ENCODE assay signal across 8 cellular contexts in the genomic region with DNA sequence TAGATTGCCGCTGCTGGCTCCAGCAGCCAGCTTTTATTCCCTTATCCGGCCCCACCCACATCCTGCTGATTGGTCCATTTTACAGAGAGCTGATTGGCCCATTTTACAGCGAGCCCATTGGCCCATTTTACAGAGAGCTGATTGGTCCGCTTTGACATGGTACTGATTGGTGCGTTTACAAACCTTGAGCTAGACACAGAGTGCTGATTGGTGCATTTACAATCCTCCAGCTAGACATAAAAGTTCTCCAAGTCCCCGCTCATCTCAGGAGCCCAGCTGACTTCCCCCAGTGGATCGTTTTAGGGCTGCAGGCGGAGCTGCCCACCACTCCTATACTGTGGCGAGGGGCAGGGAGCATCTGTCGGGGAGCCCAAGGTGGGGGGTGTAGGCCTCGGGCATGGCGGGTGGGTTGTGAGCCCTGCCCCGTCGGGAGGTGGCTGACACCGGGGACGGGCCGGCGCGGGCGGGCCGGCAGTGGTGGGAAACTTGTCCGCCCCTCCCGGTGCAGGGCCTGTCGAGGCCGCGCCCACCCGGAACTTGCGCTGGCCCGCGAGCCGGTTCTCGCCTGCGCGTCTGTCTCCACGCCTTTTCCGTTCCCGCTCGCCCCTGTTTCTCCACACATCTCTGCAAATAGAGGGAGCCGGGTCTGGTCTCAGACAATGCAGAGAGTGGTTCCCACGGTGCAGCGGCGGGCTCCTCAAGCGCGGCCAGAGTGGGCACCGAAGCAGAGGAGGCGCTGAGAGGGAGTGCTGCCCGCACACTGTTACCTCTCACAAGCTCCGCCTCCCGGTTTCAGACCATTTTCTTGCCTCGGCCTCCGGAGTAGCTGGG.
DNase-seq lines count a peak whose midpoint lies in the region; ATAC-seq and TF ChIP-seq lines count a peak whose summit lies in the region.

No MANE protein-coding gene starts in this region.

- TF ChIP-seq CTCF in fibroblast of pulmonary artery (IDR thresholded peaks at IDR 0.05; ENCODE audit: low read length, missing control alignments): no peak

- DNase-seq in ELF-1 (ENCODE audit: low read depth, low spot score): peak; percentile 75
- peak in 2 of 3 experiments; percentile 2 to 13 for DNase-seq in activated CD8-positive, alpha-beta memory T cell treated with anti-CD3 and anti-CD28 coated beads for 48 hours (ENCODE audit: low read depth in 2 of 3, low spot score in 2 of 3)
- peak; percentile 39 for DNase-seq in fibroblast of pulmonary artery (ENCODE audit: low read depth)
- DNase-seq in renal cortical epithelial cell (ENCODE audit: low read depth): peak; percentile 5
- no peak for DNase-seq in Kasumi-1 (lab: John Stamatoyannopoulos, UW)
- DNase-seq in NCI-H1092 (lab: John Stamatoyannopoulos, UW): no peak

- H3K4me3 ChIP-seq in fibroblast of pulmonary artery (replicated peaks; ENCODE audit: low read depth, low read length): peak overlapping the region; percentile 30

- ATAC-seq in HG03378 (IDR thresholded peaks at IDR 0.05; ENCODE audit: unreplicated experiment) (no peak), GM21717 (IDR thresholded peaks at IDR 0.05; ENCODE audit: unreplicated experiment) (no peak)

Comparison
In these comparisons a context has a peak if more than half of its experiments do, and no peak if none do; other contexts are left out.
1. DNase-seq: peak in ELF-1 (single experiment), activated CD8-positive, alpha-beta memory T cell treated with anti-CD3 and anti-CD28 coated beads for 48 hours (2 of 3), fibroblast of pulmonary artery (single experiment) and renal cortical epithelial cell (single experiment); none in Kasumi-1 (0 of 2) and NCI-H1092 (single experiment).